In genomic region chr7:526474-527034, GRCh38 we compare ENCODE assay signal across 24 cellular contexts. TPM values are rescaled to one million over a fixed set of nuclear protein-coding genes. Genes with fewer than 3 reads are reported as not detected.
DNase-seq lines count a peak whose midpoint lies in the region; ATAC-seq, FAIRE-seq and TF ChIP-seq lines count a peak whose summit lies in the region.
"Had no signal": no experiment of that assay in that cellular context is flagged by ENCODE, and none has a peak within 500 bp of the region (broad histone marks: within the 10 kb centered on the region; RNA-seq: fewer than 3 reads in every experiment).

No MANE protein-coding gene starts in this region.

- no peaks in the 10 kb centered on the region for H3K79me2 ChIP-seq in HCT116 (ENCODE audit: insufficient read depth, low read length)

- H3K27ac ChIP-seq in HCT116 (ENCODE audit: low read depth, low read length) (no peak overlapping the region), RWPE1 (peak overlapping the region; percentile 98)
- H3K27ac ChIP-seq in CD4-positive, alpha-beta memory T cell (ENCODE audit: low read depth, low read length): no peak overlapping the region
- H3K27ac ChIP-seq: BLaER1 treated with 17β-estradiol and CSF1 and Interleukin-3, amounts not matched to agents 10 nM and 100 nM; Peyer's patch had no signal

- DNase-seq in HCT116 (ENCODE audit: low read depth, low spot score): no peak
- DNase-seq in RWPE1 (ENCODE audit: low spot score): peak; percentile 75
- DNase-seq in bronchial epithelial cell (ENCODE audit: low read depth): peak; percentile 11
- DNase-seq in mucosa of descending colon: no peak
- no peak for DNase-seq in UCSD-AML1 (lab: John Stamatoyannopoulos, UW; ENCODE audit: unreplicated experiment)
- DNase-seq in mucosa of gallbladder (ENCODE audit: low spot score): no peak
- no peak for DNase-seq in CD4-positive, alpha-beta memory T cell
- DNase-seq: AML-193; Caco-2; CD4-positive, alpha-beta T cell; NCI-H1105 treated with DMSO at 0.1 percent for 48 hours; NCI-H146; NCI-H1930; NCI-H2107; NCI-H526; NCI-H82; NK-92 treated with Interleukin-12 subunit alpha and Interleukin-12 subunit beta, amount 100 ng/mL, for 24 hours; Peyer's patch had no signal

- peaks cover 10 to 12% of the 10 kb centered on the region in 2 donors for H3K27me3 Mint-ChIP-seq in CD4-positive, alpha-beta memory T cell

- no peak for TF ChIP-seq POLR2A in HCT116 (IDR thresholded peaks at IDR 0.05; ENCODE audit: borderline replicate concordance, extremely low read depth, insufficient read depth, insufficient read length)

- H3K36me3 Mint-ChIP-seq in CD4-positive, alpha-beta memory T cell: no peaks in the 10 kb centered on the region

- no peak overlapping the region for H2AFZ ChIP-seq in HCT116 (ENCODE audit: low read depth, low read length, poor library complexity, severe bottlenecking)

- no TSS peak for BruUV-seq in HCT116 (replicated peaks; lab: Mats Ljungman, UMichigan)

- peaks cover 0 to 5% (median under 1%) of the 10 kb centered on the region in 4 donors for H3K4me1 Mint-ChIP-seq in CD4-positive, alpha-beta memory T cell

- FAIRE-seq in bronchial epithelial cell (lab: Jason Lieb, UNC): no peak
- FAIRE-seq: A204.1, G401.6 had no signal

- H3K27me3 ChIP-seq in HCT116 (ENCODE audit: insufficient read depth, low read length): no peaks in the 10 kb centered on the region
- H3K27me3 ChIP-seq in bronchial epithelial cell (ENCODE audit: control insufficient read depth, insufficient read depth, low read length): no peaks in the 10 kb centered on the region
- H3K27me3 ChIP-seq in CD4-positive, alpha-beta memory T cell (ENCODE audit: insufficient read depth, low read length): peaks cover under 1% of the 10 kb centered on the region

- H3K36me3 ChIP-seq in HCT116 (ENCODE audit: control insufficient read depth in 1 of 2, insufficient read depth in 2 of 2, low read length in 2 of 2): no peaks in the 10 kb centered on the region
- no peaks in the 10 kb centered on the region for H3K36me3 ChIP-seq in bronchial epithelial cell (ENCODE audit: control insufficient read depth, insufficient read depth, low read length)
- H3K36me3 ChIP-seq in mucosa of descending colon (ENCODE audit: low read depth): no peaks in the 10 kb centered on the region
- H3K36me3 ChIP-seq in CD4-positive, alpha-beta memory T cell (ENCODE audit: insufficient read depth, low read length): no peaks in the 10 kb centered on the region
- H3K36me3 ChIP-seq: BLaER1 treated with 17β-estradiol and CSF1 and Interleukin-3, amounts not matched to agents 10 nM and 100 nM; MG63; Peyer's patch had no signal

- H3K4me1 ChIP-seq in HCT116 (ENCODE audit: control insufficient read depth in 1 of 2, insufficient read depth in 2 of 2, low read length in 2 of 2) (peaks cover 17 to 31% of the 10 kb centered on the region in 2 experiments), mucosa of descending colon (ENCODE audit: low read depth) (peaks cover 17% of the 10 kb centered on the region)
- H3K4me1 ChIP-seq in CD4-positive, alpha-beta memory T cell (ENCODE audit: insufficient read depth, low read length): peaks cover 10% of the 10 kb centered on the region

- no peak overlapping the region for H3K4me3 Mint-ChIP-seq in CD4-positive, alpha-beta memory T cell
- H3K4me3 Mint-ChIP-seq: CD4-positive, alpha-beta T cell had no signal

- no peaks in the 10 kb centered on the region for H3K9me3 Mint-ChIP-seq in CD4-positive, alpha-beta memory T cell
- H3K9me3 Mint-ChIP-seq: CD4-positive, alpha-beta T cell had no signal

- TF ChIP-seq CTCF in HCT116 (IDR thresholded peaks at IDR 0.05 in 2 of 3, conservative IDR thresholded peaks at IDR 0.05 in 1 of 3; ENCODE audit: borderline replicate concordance in 1 of 3, insufficient read depth in 1 of 3, low read depth in 2 of 3, low read length in 2 of 3): no peak
- TF ChIP-seq CTCF in RWPE1 (conservative IDR thresholded peaks at IDR 0.05; ENCODE audit: low read depth): no peak
- no peak for TF ChIP-seq CTCF in bronchial epithelial cell (IDR thresholded peaks at IDR 0.05; ENCODE audit: insufficient read depth, low read length, severe bottlenecking)
- no peak for TF ChIP-seq CTCF in mucosa of descending colon (IDR thresholded peaks at IDR 0.05)

- no peak for ATAC-seq in HCT116
- peak; percentile 1 for ATAC-seq in mucosa of descending colon
- no peak for ATAC-seq in GM19035 (IDR thresholded peaks at IDR 0.05; ENCODE audit: unreplicated experiment)
- ATAC-seq: SK-N-SH treated with all-trans-retinoic acid at 6 μM for 48 hours had no signal

- POLR2A ChIA-PET in HCT116 (lab: Charles Lee) (no interaction called here), RWPE1 (lab: Yijun Ruan, JAX; ENCODE audit: low non-redundant PET) (interaction anchor here (0.5 to 1.1 kb wide), 3 partner anchors 93 to 242 kb away, joined by 3 read pairs; no protein-coding TSS in a partner anchor)
- POLR2A ChIA-PET in CD4-positive, alpha-beta memory T cell (lab: Charles Lee; ENCODE audit: partially characterized antibody): no interaction called here

- H3K4me2 ChIP-seq in HCT116 (ENCODE audit: low read length): peak overlapping the region; percentile 42

- no peaks in the 10 kb centered on the region; a peak in 1 of 4 replicates for H3K9me3 ChIP-seq in HCT116 (ENCODE audit: control insufficient read depth in 1 of 2, insufficient read depth in 1 of 2, low read depth in 1 of 2, low read length in 2 of 2)
- H3K9me3 ChIP-seq in mucosa of descending colon: no peaks in the 10 kb centered on the region
- no peaks in the 10 kb centered on the region for H3K9me3 ChIP-seq in CD4-positive, alpha-beta memory T cell (ENCODE audit: control insufficient read depth in 1 of 2, low read length in 2 of 2)
- H3K9me3 ChIP-seq: MG63 had no signal

- TF ChIP-seq RAD21 in HCT116 (IDR thresholded peaks at IDR 0.05; ENCODE audit: low read depth): no peak

- H3K4me3 ChIP-seq in HCT116 (replicated peaks in 1 of 2; ENCODE audit: low read depth in 1 of 2, low read length in 2 of 2) (no peak overlapping the region), bronchial epithelial cell (ENCODE audit: low read depth, low read length) (no peak overlapping the region), mucosa of descending colon (no peak overlapping the region)
- H3K4me3 ChIP-seq in CD4-positive, alpha-beta memory T cell (ENCODE audit: low read length in 2 of 2): no peak overlapping the region
- H3K4me3 ChIP-seq: BLaER1 treated with 17β-estradiol and CSF1 and Interleukin-3, amounts not matched to agents 10 nM and 100 nM; MG63; Peyer's patch had no signal

- CTCF ChIA-PET in HCT116 (lab: Charles Lee) (no interaction called here), RWPE1 (lab: Yijun Ruan, JAX) (interaction anchor here (0.8 to 1.1 kb wide), 3 partner anchors 13 to 195 kb away, joined by 4 to 5 read pairs (median 5); no protein-coding TSS in a partner anchor)
- CTCF ChIA-PET in CD4-positive, alpha-beta memory T cell (lab: Charles Lee; ENCODE audit: partially characterized antibody): no interaction called here

- H3K9ac ChIP-seq in HCT116 (ENCODE audit: low read length): no peak overlapping the region
- H3K9ac ChIP-seq: BLaER1 treated with 17β-estradiol and CSF1 and Interleukin-3, amounts not matched to agents 10 nM and 100 nM had no signal

- no peaks in the 10 kb centered on the region for H4K20me1 ChIP-seq in HCT116 (ENCODE audit: insufficient read depth)

- H3K9me2 ChIP-seq in HCT116 (ENCODE audit: insufficient read depth): no peaks in the 10 kb centered on the region

- RAD21 ChIA-PET in HCT116 (lab: Charles Lee; ENCODE audit: low non-redundant PET in 1 of 2, low total read pairs in 2 of 2, uncharacterized antibody in 2 of 2, unreplicated experiment in 2 of 2): no interaction called here

- intact Hi-C loops in HCT116 (cut with micrococcal nuclease): no loop called here
- intact Hi-C loops in mucosa of descending colon (cut with DNase I, micrococcal nuclease): no loop called here
- intact Hi-C loops in CD4-positive, alpha-beta memory T cell (cut with micrococcal nuclease): no loop called here

- no peak overlapping the region for H3K27ac Mint-ChIP-seq in CD4-positive, alpha-beta memory T cell
- H3K27ac Mint-ChIP-seq: CD4-positive, alpha-beta T cell had no signal

TF ChIP-seq in HCT116, 20 proteins besides CTCF, POLR2A, EP300 and RAD21:
- TF ChIP-seq ATF3 (IDR thresholded peaks at IDR 0.05): no peak
- no peak for TF ChIP-seq EZH2phosphoT487 (IDR thresholded peaks at IDR 0.05; ENCODE audit: borderline replicate concordance)
- no peak for TF ChIP-seq CEBPB (IDR thresholded peaks at IDR 0.05; ENCODE audit: low read depth)
- TF ChIP-seq FOSL1 (IDR thresholded peaks at IDR 0.05; ENCODE audit: low read depth): no peak
- no peak for TF ChIP-seq JUND (IDR thresholded peaks at IDR 0.05)
- no peak for TF ChIP-seq ZBTB33 (IDR thresholded peaks at IDR 0.05; ENCODE audit: extremely low read depth, insufficient replicate concordance, low read length)
- TF ChIP-seq ZFX (IDR thresholded peaks at IDR 0.05): no peak

RNA-seq across cellular contexts. Expression of gene PDGFA, which starts 6.9 kb away (rescaled TPM):
- total RNA-seq in HCT116 (2021; ENCODE audit: unreplicated experiment) (44.7 TPM), bronchial epithelial cell (55.8 and 64.8 TPM in 2 replicates), mucosa of descending colon (10 to 100 TPM; 52.7 to 63.0 (median 57.5) TPM), mucosa of gallbladder (51.2 TPM)
- 48.1 and 74.9 TPM in 2 replicates for polyA plus RNA-seq in HCT116 (2012)
- under 1 TPM in 1 of 2 experiments, not detected in 1; 0.20 TPM for total RNA-seq in CD4-positive, alpha-beta memory T cell
- polyA plus RNA-seq in CD4-positive, alpha-beta memory T cell: not detected

Comparison
In these comparisons a context has a peak if more than half of its experiments do, and no peak if none do; other contexts are left out.
1. DNase-seq: peak in RWPE1 (single experiment) and bronchial epithelial cell (single experiment); none in HCT116 (single experiment), mucosa of descending colon (0 of 3), UCSD-AML1 (single experiment), mucosa of gallbladder (single experiment) and CD4-positive, alpha-beta memory T cell (0 of 5).
2. RNA of gene PDGFA, which starts 6.9 kb away (total RNA-seq): 55.8 to 64.8 TPM in bronchial epithelial cell, 52.7 to 63.0 TPM in mucosa of descending colon, 51.2 TPM in mucosa of gallbladder (single experiment) and 44.7 TPM in HCT116 (single experiment); 0.20 TPM in CD4-positive, alpha-beta memory T cell; every median in the first group is over 10 times any median in the second.